14 cellular contexts compared by ENCODE assay signal in the genomic region with DNA sequence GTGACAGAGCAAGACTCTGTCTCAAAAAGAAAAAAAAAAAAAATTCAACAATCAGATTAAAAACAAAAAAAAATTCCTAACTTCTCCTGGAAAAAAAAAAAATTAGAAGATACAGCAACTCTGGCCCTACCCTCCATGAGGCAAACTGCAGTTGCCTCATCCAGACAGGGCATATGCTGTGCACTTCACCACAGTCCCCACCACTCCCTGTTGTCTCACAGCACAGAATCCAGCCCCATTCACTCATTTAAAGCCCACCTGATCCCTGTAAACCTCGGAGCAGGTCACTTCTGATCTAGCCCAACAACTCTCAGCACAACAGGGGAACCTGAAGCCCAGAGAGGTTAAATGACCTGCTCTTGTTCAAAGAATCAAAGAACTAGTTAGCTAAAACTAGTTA. TPM values are rescaled to one million over a fixed set of nuclear protein-coding genes. Genes with fewer than 3 reads are reported as not detected.
"Had no signal": no experiment of that assay in that cellular context is flagged by ENCODE, and none has a peak within 500 bp of the region (broad histone marks: within the 10 kb centered on the region; RNA-seq: fewer than 3 reads in every experiment).

No MANE protein-coding gene starts in this region.

- H3K27me3 ChIP-seq: ascending aorta, stomach, testis had no signal

- H3K27ac ChIP-seq: ascending aorta, left ventricle myocardium inferior, testis had no signal

- DNase-seq: activated CD4-positive, alpha-beta T cell treated with anti-CD3 and anti-CD28 coated beads for 1 hour; activated CD4-positive, alpha-beta T cell treated with anti-CD3 and anti-CD28 coated beads, Interleukin-2, amount 50 U/mL, for 4 hours; activated naive CD4-positive, alpha-beta T cell treated with anti-CD3 and anti-CD28 coated beads, Interleukin-2, amount 10 ng/mL, durations not matched to agents 7 days and 5 days; activated T-cell treated with anti-CD3 and anti-CD28 coated beads for 4 hours; islet precursor cell; left ventricle myocardium inferior; nephron progenitor cell; stimulated activated CD4-positive, alpha-beta T cell treated with anti-CD3 and anti-CD28 coated beads, Interleukin-1b, Interleukin-23, amount 100 ng/mL, for 48 hours; stomach; testis had no signal

- H3K4me3 ChIP-seq: ascending aorta, left ventricle myocardium inferior, stomach, testis had no signal

- H3K9me3 ChIP-seq: ascending aorta, left ventricle myocardium inferior, stomach, testis had no signal

- H3K36me3 ChIP-seq: ascending aorta, left ventricle myocardium inferior had no signal

- H3K27ac Mint-ChIP-seq: activated naive CD4-positive, alpha-beta T cell treated with anti-CD3 and anti-CD28 coated beads, Interleukin-2, amount 10 ng/mL, durations not matched to agents 7 days and 5 days; activated T-helper 17 cell treated with anti-CD3 and anti-CD28 coated beads, Interleukin-2, amount 50 U/mL, for 72 hours; memory B cell had no signal

- H3K9me3 Mint-ChIP-seq: activated T-helper 17 cell treated with anti-CD3 and anti-CD28 coated beads, Interleukin-2, amount 50 U/mL, for 72 hours; memory B cell had no signal

- H3K27me3 Mint-ChIP-seq: activated naive CD4-positive, alpha-beta T cell treated with anti-CD3 and anti-CD28 coated beads, Interleukin-2, amount 10 ng/mL, durations not matched to agents 7 days and 5 days; activated T-helper 17 cell treated with anti-CD3 and anti-CD28 coated beads, Interleukin-2, amount 50 U/mL, for 72 hours; memory B cell had no signal

- H3K4me3 Mint-ChIP-seq: activated naive CD4-positive, alpha-beta T cell treated with anti-CD3 and anti-CD28 coated beads, Interleukin-2, amount 10 ng/mL, durations not matched to agents 7 days and 5 days; activated T-helper 17 cell treated with anti-CD3 and anti-CD28 coated beads, Interleukin-2, amount 50 U/mL, for 72 hours; memory B cell; nephron progenitor cell had no signal

- H3K4me1 ChIP-seq: ascending aorta, left ventricle myocardium inferior, testis had no signal

- ATAC-seq: activated T-helper 17 cell treated with anti-CD3 and anti-CD28 coated beads, Interleukin-2, amount 50 U/mL, for 72 hours; sciatic nerve had no signal

RNA-seq across cellular contexts. Expression of a gene that starts 24.9 kb away (rescaled TPM):
- total RNA-seq: ascending aorta had no signal
